In the genomic region with DNA sequence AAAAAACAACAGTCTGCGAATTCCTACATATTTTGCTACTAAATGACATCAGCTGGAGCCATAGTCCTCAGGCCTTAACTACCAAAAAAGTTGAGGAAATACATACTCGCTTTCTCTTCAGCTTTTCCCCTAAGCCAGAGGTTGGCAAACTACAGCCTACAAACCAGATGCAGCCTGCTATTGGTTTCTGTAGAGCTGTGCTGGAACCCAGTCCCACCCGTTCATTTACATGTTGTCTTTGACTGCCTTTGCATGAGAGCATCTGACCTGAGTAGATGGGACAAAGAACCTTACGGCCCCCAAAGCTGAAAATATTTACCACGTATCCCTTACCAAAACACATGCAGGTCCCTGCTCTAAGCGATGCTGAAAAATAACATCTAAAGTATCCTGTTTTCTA, we compare ENCODE assay signal across 6 cellular contexts.
"Had no signal": no experiment of that assay in that cellular context is flagged by ENCODE, and none has a peak within 500 bp of the region (broad histone marks: within the 10 kb centered on the region; RNA-seq: fewer than 3 reads in every experiment).

No MANE protein-coding gene starts in this region.

- ATAC-seq: HepG2 had no signal

- H3K36me3 Mint-ChIP-seq: IgD-negative memory B cell had no signal

- H3K4me3 Mint-ChIP-seq: H9, HFFc6, IgD-negative memory B cell had no signal

- H3K27ac Mint-ChIP-seq: HFFc6, IgD-negative memory B cell had no signal

- H3K27me3 Mint-ChIP-seq: IgD-negative memory B cell had no signal

- H3K4me1 Mint-ChIP-seq: IgD-negative memory B cell had no signal

- DNase-seq: GM23248, H9, HCEC 1CT, HFFc6 had no signal

- H3K9me3 Mint-ChIP-seq: H9 had no signal
